8 cellular contexts compared by ENCODE assay signal in genomic region chr2:172461591-172462392, GRCh38. TPM values are rescaled to one million over a fixed set of nuclear protein-coding genes. Genes with fewer than 3 reads are reported as not detected.
DNase-seq lines count a peak whose midpoint lies in the region; ATAC-seq and TF ChIP-seq lines count a peak whose summit lies in the region.

No MANE protein-coding gene starts in this region.

- peak; percentile 84 for TF ChIP-seq CTCF in HFF-Myc (IDR thresholded peaks at IDR 0.05; ENCODE audit: low read depth, low read length, missing control alignments)
- TF ChIP-seq CTCF in endothelial cell (IDR thresholded peaks at IDR 0.05; ENCODE audit: unreplicated experiment) = peak; percentile 71

- peaks cover 3% of the 10 kb centered on the region for H3K36me3 ChIP-seq in CD8-positive, alpha-beta memory T cell (ENCODE audit: insufficient read depth, low read length)
- H3K36me3 ChIP-seq in naive thymus-derived CD4-positive, alpha-beta T cell (ENCODE audit: control insufficient read depth in 2 of 3, insufficient read depth in 3 of 3, low read length in 3 of 3) = no peaks in the 10 kb centered on the region

- POLR2A ChIA-PET in CD8-positive, alpha-beta memory T cell (lab: Charles Lee) = interaction anchor here (0.9 to 4.6 kb wide), 7 partner anchors 16 to 235 kb away, joined by 3 to 52 read pairs (median 4); partner anchors contain the start of gene ITGA6
- POLR2A ChIA-PET in naive thymus-derived CD4-positive, alpha-beta T cell (lab: Charles Lee) = interaction anchor here (0.6 to 33.2 kb wide), 15 partner anchors 9 to 539 kb away, joined by 3 to 862 read pairs (median 4); partner anchors contain the start of genes HAT1 and ITGA6

- CTCF ChIA-PET in CD8-positive, alpha-beta memory T cell (lab: Charles Lee) = interaction anchor here (0.6 to 15.0 kb wide), 70 partner anchors 10 to 887 kb away, joined by 3 to 582 read pairs (median 4); partner anchors contain the start of genes HAT1, ITGA6 and PDK1
- CTCF ChIA-PET in naive thymus-derived CD4-positive, alpha-beta T cell (lab: Charles Lee) = interaction anchor here (0.6 to 15.5 kb wide), 37 partner anchors 10 to 756 kb away, joined by 3 to 673 read pairs (median 4); partner anchors contain the start of genes DLX1, ITGA6 and PDK1

- peak overlapping the region; percentile 70 to 92 (median 87) for H3K4me3 Mint-ChIP-seq in CD8-positive, alpha-beta memory T cell
- no peak overlapping the region for H3K4me3 Mint-ChIP-seq in endothelial cell (ENCODE audit: unreplicated experiment)
- peak overlapping the region; percentile 82 to 96 (median 87) for H3K4me3 Mint-ChIP-seq in naive thymus-derived CD4-positive, alpha-beta T cell

- H3K27ac ChIP-seq in CD8-positive, alpha-beta memory T cell (ENCODE audit: low read depth, low read length) = peak overlapping the region; percentile 34
- peak overlapping the region; percentile 69 for H3K27ac ChIP-seq in naive thymus-derived CD4-positive, alpha-beta T cell (ENCODE audit: low read depth, low read length)

- H3K27me3 ChIP-seq in CD8-positive, alpha-beta memory T cell (ENCODE audit: insufficient read depth, low read length, poor library complexity, severe bottlenecking) = no peaks in the 10 kb centered on the region
- no peaks in the 10 kb centered on the region for H3K27me3 ChIP-seq in naive thymus-derived CD4-positive, alpha-beta T cell (ENCODE audit: control insufficient read depth in 2 of 2, insufficient read depth in 2 of 2, low read length in 2 of 2)

- no peaks in the 10 kb centered on the region for H3K9me3 Mint-ChIP-seq in CD8-positive, alpha-beta memory T cell
- no peaks in the 10 kb centered on the region for H3K9me3 Mint-ChIP-seq in endothelial cell (ENCODE audit: unreplicated experiment)
- H3K9me3 Mint-ChIP-seq in naive thymus-derived CD4-positive, alpha-beta T cell = no peaks in the 10 kb centered on the region

- peaks cover 85% of the 10 kb centered on the region for H3K4me1 ChIP-seq in CD8-positive, alpha-beta memory T cell (ENCODE audit: insufficient read depth, low read length)
- H3K4me1 ChIP-seq in naive thymus-derived CD4-positive, alpha-beta T cell (ENCODE audit: control insufficient read depth in 2 of 2, insufficient read depth in 2 of 2, low read length in 2 of 2) = peaks cover 65 to 82% of the 10 kb centered on the region in 2 donors

- intact Hi-C loops in naive thymus-derived CD4-positive, alpha-beta T cell (cut with micrococcal nuclease) = loop anchor here (1.0 to 10.0 kb wide), 18 partner anchors 11 to 889 kb away; partner anchors contain the start of genes DLX2 (in 2 of the 2) and DYNC1I2 (in 1 of the 2)

- H3K27me3 Mint-ChIP-seq in CD8-positive, alpha-beta memory T cell = no peaks in the 10 kb centered on the region
- H3K27me3 Mint-ChIP-seq in endothelial cell (ENCODE audit: unreplicated experiment) = peaks cover 6% of the 10 kb centered on the region
- H3K27me3 Mint-ChIP-seq in naive thymus-derived CD4-positive, alpha-beta T cell = peaks cover 0 to 17% (median 0%) of the 10 kb centered on the region in 5 donors

- peaks cover 88 to 91% (median 89%) of the 10 kb centered on the region in 3 donors for H3K4me1 Mint-ChIP-seq in CD8-positive, alpha-beta memory T cell
- peaks cover 26% of the 10 kb centered on the region for H3K4me1 Mint-ChIP-seq in endothelial cell (ENCODE audit: unreplicated experiment)
- peaks cover 73 to 99% (median 92%) of the 10 kb centered on the region in 7 donors for H3K4me1 Mint-ChIP-seq in naive thymus-derived CD4-positive, alpha-beta T cell

- H3K9me3 ChIP-seq in CD8-positive, alpha-beta memory T cell (ENCODE audit: low read length) = no peaks in the 10 kb centered on the region
- no peaks in the 10 kb centered on the region for H3K9me3 ChIP-seq in naive thymus-derived CD4-positive, alpha-beta T cell (ENCODE audit: control insufficient read depth in 2 of 3, low read length in 3 of 3)

- peaks cover 0 to 11% (median 5%) of the 10 kb centered on the region in 3 donors for H3K36me3 Mint-ChIP-seq in CD8-positive, alpha-beta memory T cell
- H3K36me3 Mint-ChIP-seq in endothelial cell (ENCODE audit: low read depth, unreplicated experiment) = no peaks in the 10 kb centered on the region
- H3K36me3 Mint-ChIP-seq in naive thymus-derived CD4-positive, alpha-beta T cell = peaks cover 5 to 25% (median 9%) of the 10 kb centered on the region in 5 donors

- H3K4me3 ChIP-seq in CD8-positive, alpha-beta memory T cell (ENCODE audit: low read length) = peak overlapping the region; percentile 55
- H3K4me3 ChIP-seq in HFF-Myc (replicated peaks; ENCODE audit: low read depth, low read length) = no peak overlapping the region
- peak overlapping the region; percentile 68 for H3K4me3 ChIP-seq in naive thymus-derived CD4-positive, alpha-beta T cell (ENCODE audit: low read length)

- DNase-seq in CD8-positive, alpha-beta memory T cell = peak; percentile 59 to 80 (median 63)
- DNase-seq in HFF-Myc (ENCODE audit: extremely low read depth, low read depth) (no peak), NCI-H69 (lab: John Stamatoyannopoulos, UW) (peak; percentile 79), endothelial cell (ENCODE audit: low spot score) (peak; percentile 82)
- DNase-seq in activated CD8-positive, alpha-beta memory T cell treated with anti-CD3 and anti-CD28 coated beads for 24 hours = peak; percentile 91
- DNase-seq in naive thymus-derived CD4-positive, alpha-beta T cell = peak; percentile 64 to 83 (median 75)
- peak; percentile 44 to 80 (median 74) for DNase-seq in stimulated activated naive CD4-positive, alpha-beta T cell (lab: John Stamatoyannopoulos, UW)

- ATAC-seq in naive thymus-derived CD4-positive, alpha-beta T cell = peak; percentile 71
- ATAC-seq in GM18870 (IDR thresholded peaks at IDR 0.05; ENCODE audit: unreplicated experiment) = no peak

- peak overlapping the region; percentile 55 to 95 (median 84) for H3K27ac Mint-ChIP-seq in CD8-positive, alpha-beta memory T cell
- no peak overlapping the region for H3K27ac Mint-ChIP-seq in endothelial cell (ENCODE audit: unreplicated experiment)
- H3K27ac Mint-ChIP-seq in naive thymus-derived CD4-positive, alpha-beta T cell = peak overlapping the region; percentile 90 to 98 (median 91)

RNA-seq across cellular contexts. Expression of gene ITGA6, which starts 34.4 kb away (rescaled TPM):
- 1 to 10 TPM; 8.0 to 9.0 TPM for total RNA-seq in CD8-positive, alpha-beta memory T cell
- 39.4 TPM for polyA plus RNA-seq in CD8-positive, alpha-beta memory T cell
- total RNA-seq in endothelial cell (ENCODE audit: unreplicated experiment) = 34.0 TPM
- total RNA-seq in naive thymus-derived CD4-positive, alpha-beta T cell = 100 to 1,000 TPM in 4 of 5 experiments, 10 to 100 TPM in 1; 13.1 to 179 (median 135) TPM
- polyA plus RNA-seq in naive thymus-derived CD4-positive, alpha-beta T cell = 100 to 1,000 TPM in 1 of 2 donors, 10 to 100 TPM in 1; 98.9 to 102 TPM
